Comparison of ENCODE assay signal across 8 cellular contexts in the genomic region with DNA sequence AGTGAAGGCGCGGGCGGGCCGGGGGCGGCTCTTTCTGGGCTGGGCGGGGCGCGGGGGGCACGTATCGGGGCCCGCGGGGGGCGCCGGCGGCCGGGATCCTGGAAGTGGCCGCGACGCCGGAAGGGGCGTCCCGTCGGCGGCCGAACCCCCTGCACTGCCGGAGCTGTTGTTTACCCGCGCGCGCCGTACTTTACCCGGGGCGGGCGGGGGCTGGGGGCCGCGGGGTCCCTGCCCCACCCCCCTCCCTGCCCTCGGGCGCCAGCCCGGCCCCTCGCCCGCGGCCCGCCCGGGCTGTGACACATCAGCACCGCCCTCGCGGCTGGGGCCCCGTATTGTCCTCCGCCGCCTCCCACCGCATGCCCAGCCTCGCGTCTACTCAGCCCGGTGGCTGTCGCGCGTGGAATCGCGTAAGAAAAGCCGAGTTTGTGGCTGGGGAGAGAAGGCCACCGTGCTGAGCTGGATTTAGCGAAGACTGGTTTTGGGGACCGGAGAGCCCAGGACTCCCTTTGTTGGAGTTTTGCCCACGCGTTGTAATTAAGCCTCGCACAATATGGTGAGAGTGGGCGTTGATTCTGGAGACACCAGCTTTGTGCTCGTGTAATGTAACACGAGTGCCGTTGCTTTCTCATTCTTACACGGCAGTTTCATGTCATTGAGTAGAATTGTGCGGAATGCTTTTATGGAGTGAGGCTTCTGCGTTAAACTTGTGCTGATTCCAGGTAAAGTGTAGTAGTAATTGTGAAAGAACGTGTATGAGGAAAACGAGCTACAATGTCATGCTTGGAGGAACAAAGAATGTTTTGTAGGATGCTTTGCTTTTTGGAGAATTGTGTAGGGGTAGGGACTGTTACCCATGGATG. TPM values are rescaled to one million over a fixed set of nuclear protein-coding genes. Genes with fewer than 3 reads are reported as not detected.
DNase-seq lines count a peak whose midpoint lies in the region; ATAC-seq and TF ChIP-seq lines count a peak whose summit lies in the region.

No MANE protein-coding gene starts in this region.

- peak overlapping the region; percentile 79 for H2AFZ ChIP-seq in SU-DHL-6 (ENCODE audit: low read depth, low read length, severe bottlenecking)

- peak; percentile 8 for ATAC-seq in GM19395 (IDR thresholded peaks at IDR 0.05; ENCODE audit: unreplicated experiment)
- peak; percentile 56 for ATAC-seq in activated naive CD8-positive, alpha-beta T cell treated with anti-CD3 and anti-CD28 coated beads, Interleukin-2, amount 50 U/mL, for 24 hours
- ATAC-seq in left cardiac atrium: peak; percentile 77
- ATAC-seq in upper lobe of right lung: peak; percentile 73

- H3K9me2 ChIP-seq in SU-DHL-6 (replicated peaks; ENCODE audit: insufficient read depth, low read length): no peaks in the 10 kb centered on the region

- DNase-seq in BE2C: peak; percentile 60
- DNase-seq in activated naive CD8-positive, alpha-beta T cell treated with anti-CD3 and anti-CD28 coated beads, Interleukin-2, amount 50 U/mL, for 24 hours: peak; percentile 75
- peak; percentile 73 for DNase-seq in left cardiac atrium
- DNase-seq in progenitor cell of endocrine pancreas (ENCODE audit: low spot score, unreplicated experiment): no peak
- peak; percentile 86 for DNase-seq in upper lobe of right lung

- H3K27me3 ChIP-seq in BE2C (no peaks in the 10 kb centered on the region), HUES48 (ENCODE audit: control insufficient read depth, insufficient read depth, low read length) (peaks cover 11% of the 10 kb centered on the region), SU-DHL-6 (ENCODE audit: low read length) (no peaks in the 10 kb centered on the region), upper lobe of right lung (no peaks in the 10 kb centered on the region)

- peak overlapping the region; percentile 96 for H3K27ac ChIP-seq in HUES48 (ENCODE audit: low read depth, low read length)
- H3K27ac ChIP-seq in SU-DHL-6 (ENCODE audit: low read depth, low read length): peak overlapping the region; percentile 33
- H3K27ac ChIP-seq in upper lobe of right lung: peak overlapping the region; percentile 92

- peaks cover 29% of the 10 kb centered on the region for H4K20me1 ChIP-seq in SU-DHL-6 (ENCODE audit: low read depth, low read length)

- H3K4me3 ChIP-seq in BE2C (ENCODE audit: low read depth, low read length): peak overlapping the region; percentile 95
- peak overlapping the region; percentile 85 for H3K4me3 ChIP-seq in HUES48 (ENCODE audit: low read depth, low read length)
- peak overlapping the region; percentile 81 for H3K4me3 ChIP-seq in SU-DHL-6 (ENCODE audit: insufficient read depth, low read length, poor library complexity, severe bottlenecking)
- H3K4me3 ChIP-seq in upper lobe of right lung: peak overlapping the region; percentile 77

- TF ChIP-seq CTCF in BE2C (IDR thresholded peaks at IDR 0.05; ENCODE audit: low read depth, low read length) (no peak), SU-DHL-6 (IDR thresholded peaks at IDR 0.05; ENCODE audit: insufficient read depth, low read length, poor library complexity, severe bottlenecking) (no peak), progenitor cell of endocrine pancreas (IDR thresholded peaks at IDR 0.05; ENCODE audit: unreplicated experiment) (no peak), upper lobe of right lung (IDR thresholded peaks at IDR 0.05) (no peak)

- peaks cover 9% of the 10 kb centered on the region for H3K36me3 Mint-ChIP-seq in activated naive CD8-positive, alpha-beta T cell treated with anti-CD3 and anti-CD28 coated beads, Interleukin-2, amount 50 U/mL, for 24 hours (ENCODE audit: low read depth)
- peaks cover 9% of the 10 kb centered on the region for H3K36me3 Mint-ChIP-seq in progenitor cell of endocrine pancreas (ENCODE audit: insufficient read depth)

- H3K27me3 Mint-ChIP-seq in activated naive CD8-positive, alpha-beta T cell treated with anti-CD3 and anti-CD28 coated beads, Interleukin-2, amount 50 U/mL, for 24 hours: peaks cover 2% of the 10 kb centered on the region
- no peaks in the 10 kb centered on the region for H3K27me3 Mint-ChIP-seq in progenitor cell of endocrine pancreas

- intact Hi-C loops in left cardiac atrium (cut with DNase I) (no loop called here), upper lobe of right lung (cut with DNase I) (no loop called here)

- peaks cover 9% of the 10 kb centered on the region for H3K9me3 Mint-ChIP-seq in activated naive CD8-positive, alpha-beta T cell treated with anti-CD3 and anti-CD28 coated beads, Interleukin-2, amount 50 U/mL, for 24 hours
- peaks cover 10% of the 10 kb centered on the region for H3K9me3 Mint-ChIP-seq in progenitor cell of endocrine pancreas (ENCODE audit: low read depth)

- H3K4me3 Mint-ChIP-seq in activated naive CD8-positive, alpha-beta T cell treated with anti-CD3 and anti-CD28 coated beads, Interleukin-2, amount 50 U/mL, for 24 hours: peak overlapping the region; percentile 92
- H3K4me3 Mint-ChIP-seq in progenitor cell of endocrine pancreas (ENCODE audit: low read depth): peak overlapping the region; percentile 79

- peak overlapping the region; percentile 92 for H3K4me2 ChIP-seq in SU-DHL-6 (ENCODE audit: low read depth, low read length, poor library complexity, severe bottlenecking)

- H3K9ac ChIP-seq in HUES48 (ENCODE audit: low read depth, low read length): peak overlapping the region; percentile 82
- peak overlapping the region; percentile 76 for H3K9ac ChIP-seq in SU-DHL-6 (ENCODE audit: low read length)

- 0 out of 2 replicates have a peak, but pooled peaks cover 5% of the 10 kb centered on the region for H3F3A ChIP-seq in SU-DHL-6 (ENCODE audit: insufficient read depth)

- peaks cover 75% of the 10 kb centered on the region for H3K4me1 Mint-ChIP-seq in activated naive CD8-positive, alpha-beta T cell treated with anti-CD3 and anti-CD28 coated beads, Interleukin-2, amount 50 U/mL, for 24 hours
- peaks cover 43% of the 10 kb centered on the region for H3K4me1 Mint-ChIP-seq in progenitor cell of endocrine pancreas (ENCODE audit: low read depth)

- H3K36me3 ChIP-seq in BE2C (no peaks in the 10 kb centered on the region), HUES48 (ENCODE audit: control insufficient read depth, insufficient read depth, low read length) (no peaks in the 10 kb centered on the region), SU-DHL-6 (ENCODE audit: low read length) (no peaks in the 10 kb centered on the region), upper lobe of right lung (no peaks in the 10 kb centered on the region)

- H3K4me1 ChIP-seq in BE2C (no peaks in the 10 kb centered on the region), HUES48 (ENCODE audit: control insufficient read depth, insufficient read depth, low read length) (peaks cover 29% of the 10 kb centered on the region), upper lobe of right lung (peaks cover 42% of the 10 kb centered on the region)

- peaks cover 51% of the 10 kb centered on the region for H3K79me2 ChIP-seq in SU-DHL-6 (ENCODE audit: insufficient read depth, low read length)

- no peaks in the 10 kb centered on the region for H3K9me3 ChIP-seq in BE2C
- no peaks in the 10 kb centered on the region for H3K9me3 ChIP-seq in HUES48 (ENCODE audit: control insufficient read depth, insufficient read depth, low read length)
- H3K9me3 ChIP-seq in SU-DHL-6 (ENCODE audit: insufficient read depth, low read length): no peaks in the 10 kb centered on the region
- H3K9me3 ChIP-seq in upper lobe of right lung: no peaks in the 10 kb centered on the region

- H3K27ac Mint-ChIP-seq in activated naive CD8-positive, alpha-beta T cell treated with anti-CD3 and anti-CD28 coated beads, Interleukin-2, amount 50 U/mL, for 24 hours: peak overlapping the region; percentile 95
- peak overlapping the region; percentile 95 for H3K27ac Mint-ChIP-seq in progenitor cell of endocrine pancreas

RNA-seq across cellular contexts. Expression of gene BACH1, which starts 0.6 kb away (rescaled TPM):
- polyA plus RNA-seq in BE2C (2012; ENCODE audit: insufficient read depth, insufficient read length, low read depth): 9.0 TPM
- total RNA-seq in left cardiac atrium: 10 to 100 TPM; 35.3 to 59.3 TPM
- total RNA-seq in progenitor cell of endocrine pancreas: 83.2 and 95.5 TPM in 2 replicates
- 125 TPM for total RNA-seq in upper lobe of right lung

Comparison
In these comparisons a context has a peak if more than half of its experiments do, and no peak if none do; other contexts are left out.
1. ATAC-seq: peak in every context shown above with its lines; median percentile 77 in left cardiac atrium; 73 in upper lobe of right lung; 56 in activated naive CD8-positive, alpha-beta T cell treated with anti-CD3 and anti-CD28 coated beads, Interleukin-2, amount 50 U/mL, for 24 hours; 8 in GM19395.
2. H3K27ac ChIP-seq: peak in every context shown above with its lines; median percentile 96 in HUES48; 92 in upper lobe of right lung; 33 in SU-DHL-6.